20 cellular contexts compared by ENCODE assay signal in genomic region chr6:143243786-143244185, GRCh38.
DNase-seq lines count a peak whose midpoint lies in the region; ATAC-seq, FAIRE-seq and TF ChIP-seq lines count a peak whose summit lies in the region.
"Had no signal": no experiment of that assay in that cellular context is flagged by ENCODE, and none has a peak within 500 bp of the region (broad histone marks: within the 10 kb centered on the region; RNA-seq: fewer than 3 reads in every experiment).

No MANE protein-coding gene starts in this region.

- POLR2A ChIA-PET in MCF 10A (lab: Yijun Ruan, JAX): interaction anchor here (0.9 kb wide), 1 partner anchor 83 kb away, joined by 3 read pairs; no protein-coding TSS in a partner anchor

- TF ChIP-seq CTCF in MCF 10A (IDR thresholded peaks at IDR 0.05; ENCODE audit: unreplicated experiment) (no peak), breast epithelium (IDR thresholded peaks at IDR 0.05) (no peak), ovary (IDR thresholded peaks at IDR 0.05) (no peak)

- no peak overlapping the region for H2BK120ac ChIP-seq in neuronal stem cell (ENCODE audit: low read depth, low read length)

- no peak overlapping the region for H2BK5ac ChIP-seq in neuronal stem cell (ENCODE audit: low read length)

- no peak for FAIRE-seq in frontal cortex (lab: Jason Lieb, UNC)
- FAIRE-seq: GM12878, GM19239 had no signal

- H3K23ac ChIP-seq in neuronal stem cell (ENCODE audit: low read depth, low read length, poor library complexity): no peak overlapping the region

- TF ChIP-seq EP300 in ovary (IDR thresholded peaks at IDR 0.05): no peak

- H3K4me3 ChIP-seq in breast epithelium (no peak overlapping the region), neuronal stem cell (ENCODE audit: low read length in 2 of 2) (no peak overlapping the region), ovary (no peak overlapping the region)
- H3K4me3 ChIP-seq: GM12878, GM23248, HAP-1 had no signal

- CTCF ChIA-PET in MCF 10A (lab: Yijun Ruan, JAX): interaction anchor here (1.6 kb wide), 1 partner anchor 11 kb away, joined by 6 read pairs; no protein-coding TSS in a partner anchor

- peaks cover 20% of the 10 kb centered on the region for H3K36me3 Mint-ChIP-seq in MCF 10A (ENCODE audit: insufficient read depth, unreplicated experiment)
- H3K36me3 Mint-ChIP-seq in activated T-helper 1 cell treated with anti-CD3 and anti-CD28 coated beads, Interleukin-12 subunit alpha, Interleukin-12 subunit beta, Interleukin-2, Interleukin-4 antibody, amounts not matched to agents 30 ng/mL and 10 ng/mL and 1 ng/mL, durations not matched to agents 14 hours and 24 hours and 36 hours (ENCODE audit: low read depth): no peaks in the 10 kb centered on the region

- WGBS in neuronal stem cell (ENCODE audit: extremely low coverage in 2 of 2, insufficient read length in 2 of 2, insufficient replicate concordance in 1 of 2), 2 donors: no CpG with 5 or more reads among the region's 1 CpG
- WGBS in ovary, 3 donors: 96 to 100% (median 100%) methylated on average over 1 of the region's 1 CpG

- H3K27ac ChIP-seq in breast epithelium (no peak overlapping the region), neuronal stem cell (replicated peaks; ENCODE audit: low read length) (no peak overlapping the region), ovary (no peak overlapping the region)
- H3K27ac ChIP-seq: GM23248 had no signal

- H3K14ac ChIP-seq in neuronal stem cell (ENCODE audit: low read length): peak overlapping the region; percentile 14

- H3K4me2 ChIP-seq in neuronal stem cell (ENCODE audit: insufficient read depth, low read length, poor library complexity, severe bottlenecking): no peak overlapping the region

- ATAC-seq in esophagus mucosa: peak; percentile 18
- ATAC-seq: GM12878 had no signal

- no peak overlapping the region for H3K4ac ChIP-seq in neuronal stem cell (ENCODE audit: low read length)

- no peaks in the 10 kb centered on the region for H3K36me3 ChIP-seq in breast epithelium
- H3K36me3 ChIP-seq in neuronal stem cell (replicated peaks in 1 of 2; ENCODE audit: control insufficient read depth in 2 of 2, insufficient read depth in 2 of 2, low read length in 2 of 2): no peaks in the 10 kb centered on the region
- H3K36me3 ChIP-seq in ovary: no peaks in the 10 kb centered on the region
- H3K36me3 ChIP-seq: HAP-1 had no signal

- intact Hi-C loops in MCF 10A (cut with micrococcal nuclease): no loop called here
- intact Hi-C loops in breast epithelium (cut with DNase I; ENCODE audit: low total_unique reads): no loop called here
- intact Hi-C loops in ovary (cut with DNase I): no loop called here
- intact Hi-C loops in activated T-helper 1 cell treated with anti-CD3 and anti-CD28 coated beads, Interleukin-12 subunit alpha, Interleukin-12 subunit beta, Interleukin-2, Interleukin-4 antibody, amounts not matched to agents 30 ng/mL and 10 ng/mL and 1 ng/mL, durations not matched to agents 14 hours and 24 hours and 36 hours (cut with micrococcal nuclease): no loop called here

- no peaks in the 10 kb centered on the region for H3K27me3 Mint-ChIP-seq in MCF 10A (ENCODE audit: insufficient read depth, unreplicated experiment)
- no peaks in the 10 kb centered on the region for H3K27me3 Mint-ChIP-seq in activated T-helper 1 cell treated with anti-CD3 and anti-CD28 coated beads, Interleukin-12 subunit alpha, Interleukin-12 subunit beta, Interleukin-2, Interleukin-4 antibody, amounts not matched to agents 30 ng/mL and 10 ng/mL and 1 ng/mL, durations not matched to agents 14 hours and 24 hours and 36 hours (ENCODE audit: insufficient read depth)
- H3K27me3 Mint-ChIP-seq: CD4-positive, alpha-beta memory T cell had no signal

- H3K9me3 ChIP-seq in breast epithelium: no peaks in the 10 kb centered on the region
- no peaks in the 10 kb centered on the region for H3K9me3 ChIP-seq in neuronal stem cell (replicated peaks in 1 of 2; ENCODE audit: control insufficient read depth in 2 of 2, insufficient read depth in 1 of 2, low read depth in 1 of 2, low read length in 2 of 2)
- no peaks in the 10 kb centered on the region for H3K9me3 ChIP-seq in ovary
- H3K9me3 ChIP-seq: HAP-1 had no signal

- H3K4me1 Mint-ChIP-seq in MCF 10A (ENCODE audit: insufficient read depth, unreplicated experiment): no peaks in the 10 kb centered on the region
- peaks cover 5% of the 10 kb centered on the region for H3K4me1 Mint-ChIP-seq in activated T-helper 1 cell treated with anti-CD3 and anti-CD28 coated beads, Interleukin-12 subunit alpha, Interleukin-12 subunit beta, Interleukin-2, Interleukin-4 antibody, amounts not matched to agents 30 ng/mL and 10 ng/mL and 1 ng/mL, durations not matched to agents 14 hours and 24 hours and 36 hours (ENCODE audit: low read depth)
- H3K4me1 Mint-ChIP-seq: CD4-positive, alpha-beta memory T cell had no signal

- H3K9ac ChIP-seq in neuronal stem cell (ENCODE audit: low read depth, low read length, poor library complexity): no peak overlapping the region
- H3K9ac ChIP-seq: GM23248 had no signal

- no peaks in the 10 kb centered on the region for H3K9me3 Mint-ChIP-seq in MCF 10A (ENCODE audit: unreplicated experiment)
- H3K9me3 Mint-ChIP-seq in activated T-helper 1 cell treated with anti-CD3 and anti-CD28 coated beads, Interleukin-12 subunit alpha, Interleukin-12 subunit beta, Interleukin-2, Interleukin-4 antibody, amounts not matched to agents 30 ng/mL and 10 ng/mL and 1 ng/mL, durations not matched to agents 14 hours and 24 hours and 36 hours: peaks cover 8% of the 10 kb centered on the region
- H3K9me3 Mint-ChIP-seq: HFFc6 had no signal

- H4K8ac ChIP-seq in neuronal stem cell (ENCODE audit: low read depth, low read length): no peak overlapping the region

- H3K18ac ChIP-seq in neuronal stem cell (ENCODE audit: low read length): no peak overlapping the region

- no TSS peak for BruUV-seq in MCF 10A (replicated peaks; lab: Mats Ljungman, UMichigan)

- H3K79me1 ChIP-seq in neuronal stem cell (ENCODE audit: low read depth, low read length): no peaks in the 10 kb centered on the region

- no peak overlapping the region for H3K4me3 Mint-ChIP-seq in MCF 10A (ENCODE audit: unreplicated experiment)
- H3K4me3 Mint-ChIP-seq in activated T-helper 1 cell treated with anti-CD3 and anti-CD28 coated beads, Interleukin-12 subunit alpha, Interleukin-12 subunit beta, Interleukin-2, Interleukin-4 antibody, amounts not matched to agents 30 ng/mL and 10 ng/mL and 1 ng/mL, durations not matched to agents 14 hours and 24 hours and 36 hours: no peak overlapping the region
- H3K4me3 Mint-ChIP-seq: CD4-positive, alpha-beta memory T cell; HFFc6 had no signal

- TF ChIP-seq POLR2A in breast epithelium (IDR thresholded peaks at IDR 0.05): no peak
- no peak for TF ChIP-seq POLR2A in ovary (IDR thresholded peaks at IDR 0.05)

- no peak overlapping the region for H2BK15ac ChIP-seq in neuronal stem cell (ENCODE audit: low read length)

- H2AFZ ChIP-seq in neuronal stem cell (ENCODE audit: low read length): no peak overlapping the region
- H2AFZ ChIP-seq: GM23248 had no signal

- no peak overlapping the region for H2BK12ac ChIP-seq in neuronal stem cell (ENCODE audit: low read length)

- H3K4me1 ChIP-seq in breast epithelium: no peaks in the 10 kb centered on the region
- H3K4me1 ChIP-seq in neuronal stem cell (ENCODE audit: control insufficient read depth in 2 of 2, insufficient read depth in 1 of 2, low read depth in 1 of 2, low read length in 2 of 2): no peaks in the 10 kb centered on the region
- peaks cover 3% of the 10 kb centered on the region for H3K4me1 ChIP-seq in ovary (ENCODE audit: insufficient read depth)
- H3K4me1 ChIP-seq: HAP-1 had no signal

- H2AK5ac ChIP-seq in neuronal stem cell (ENCODE audit: low read depth, low read length): no peak overlapping the region

- H3K27me3 ChIP-seq in breast epithelium (no peaks in the 10 kb centered on the region), neuronal stem cell (ENCODE audit: control insufficient read depth in 3 of 3, insufficient read depth in 3 of 3, low read depth in 1 of 3, low read length in 3 of 3) (no peaks in the 10 kb centered on the region), ovary (no peaks in the 10 kb centered on the region)

- H4K91ac ChIP-seq in neuronal stem cell (ENCODE audit: low read depth, low read length, poor library complexity): no peak overlapping the region

- DNase-seq in MCF 10A (ENCODE audit: unreplicated experiment): no peak
- DNase-seq in breast epithelium (ENCODE audit: low spot score in 2 of 2): no peak
- DNase-seq in NCI-H69 (lab: John Stamatoyannopoulos, UW): peak; percentile 33
- no peak for DNase-seq in neuronal stem cell (ENCODE audit: low spot score)
- DNase-seq in ovary: no peak
- DNase-seq in frontal cortex (ENCODE audit: low spot score in 2 of 2): no peak
- DNase-seq in activated T-helper 1 cell treated with anti-CD3 and anti-CD28 coated beads, Interleukin-12 subunit alpha, Interleukin-12 subunit beta, Interleukin-2, Interleukin-4 antibody, amounts not matched to agents 30 ng/mL and 10 ng/mL and 1 ng/mL, durations not matched to agents 14 hours and 24 hours and 36 hours (ENCODE audit: low spot score): no peak
- DNase-seq: C1 segment of cervical spinal cord; Calu3; CD4-positive, alpha-beta memory T cell; COR-L47; DMS79; EL; GDM1; GM23248; HFFc6 had no signal

- H3K27ac Mint-ChIP-seq in MCF 10A (ENCODE audit: low read depth, unreplicated experiment): peak overlapping the region; percentile 1
- no peak overlapping the region for H3K27ac Mint-ChIP-seq in activated T-helper 1 cell treated with anti-CD3 and anti-CD28 coated beads, Interleukin-12 subunit alpha, Interleukin-12 subunit beta, Interleukin-2, Interleukin-4 antibody, amounts not matched to agents 30 ng/mL and 10 ng/mL and 1 ng/mL, durations not matched to agents 14 hours and 24 hours and 36 hours
- H3K27ac Mint-ChIP-seq: CD4-positive, alpha-beta memory T cell; HFFc6 had no signal
